Comparison of ENCODE assay signal across 9 cellular contexts in the genomic region with DNA sequence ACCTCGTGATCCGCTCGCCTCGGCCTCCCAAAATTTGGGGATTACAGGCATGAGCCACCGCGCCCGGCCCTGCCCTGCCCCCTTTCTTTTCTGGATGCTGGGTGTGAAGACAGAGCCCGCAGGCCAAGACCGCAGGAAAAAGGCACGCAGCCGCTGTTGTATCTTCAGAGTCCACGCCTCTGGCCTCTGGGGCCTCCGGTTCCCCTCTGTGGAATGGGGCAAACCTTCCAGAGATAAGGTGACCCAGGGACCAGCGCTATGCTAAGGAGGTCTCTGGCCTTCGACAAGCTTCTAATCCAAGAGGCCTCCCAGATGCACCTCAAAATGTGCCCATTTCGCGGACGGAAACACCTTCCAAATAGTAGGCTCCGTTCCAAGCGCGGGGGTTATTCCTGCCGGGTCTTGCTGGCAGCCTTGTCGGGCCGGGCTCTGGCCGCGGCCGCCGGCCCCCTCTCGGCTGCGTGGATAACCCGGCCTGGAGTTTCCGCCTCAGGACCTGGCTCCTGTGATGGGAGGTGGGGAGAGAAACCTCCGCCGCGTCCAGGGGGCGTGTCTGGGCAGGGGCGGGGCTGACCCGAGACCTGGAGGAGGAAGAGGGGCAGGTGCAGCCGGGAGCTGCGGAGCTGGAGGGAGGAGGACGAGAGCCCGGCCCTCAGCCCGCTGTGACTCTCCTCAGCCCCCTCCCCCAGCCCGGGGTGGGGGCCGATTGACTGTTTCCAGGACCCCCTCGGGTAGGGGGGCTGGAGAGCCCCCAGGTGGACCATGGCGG. TPM values are rescaled to one million over a fixed set of nuclear protein-coding genes. Genes with fewer than 3 reads are reported as not detected.
DNase-seq lines count a peak whose midpoint lies in the region; ATAC-seq, FAIRE-seq and TF ChIP-seq lines count a peak whose summit lies in the region.
"Had no signal": no experiment of that assay in that cellular context is flagged by ENCODE, and none has a peak within 500 bp of the region (broad histone marks: within the 10 kb centered on the region; RNA-seq: fewer than 3 reads in every experiment).

No MANE protein-coding gene starts in this region.

- H3K9me3 Mint-ChIP-seq in WTC11: no peaks in the 10 kb centered on the region
- no peaks in the 10 kb centered on the region for H3K9me3 Mint-ChIP-seq in MCF 10A (ENCODE audit: unreplicated experiment)

- DNase-seq in GM18507 (ENCODE audit: extremely low spot score, insufficient read length, low read depth) (peak; percentile 83), NCI-H2081 treated with DMSO at 0.1 percent for 48 hours (lab: John Stamatoyannopoulos, UW) (peak; percentile 41), WTC11 (ENCODE audit: low spot score) (peak; percentile 99), MCF 10A (ENCODE audit: unreplicated experiment) (peak; percentile 84), pons (ENCODE audit: low spot score) (no peak)
- DNase-seq in stimulated activated CD4-positive, alpha-beta T cell treated with anti-CD3 and anti-CD28 coated beads, Interleukin-12 subunit alpha, Interleukin-12 subunit beta, amount 100 ng/mL, for 4 hours: peak; percentile 87
- DNase-seq in NK-92 treated with Interleukin-12 subunit alpha and Interleukin-12 subunit beta, amount 100 ng/mL, for 24 hours (lab: John Stamatoyannopoulos, UW): no peak

- no peak overlapping the region for H3K27ac Mint-ChIP-seq in WTC11
- no peak overlapping the region for H3K27ac Mint-ChIP-seq in MCF 10A (ENCODE audit: low read depth, unreplicated experiment)

- no peak overlapping the region for H3K27ac ChIP-seq in iPS-20b (ENCODE audit: low read length)

- POLR2A ChIA-PET in WTC11 (lab: Charles Lee) (interaction anchor here (0.5 kb wide), 1 partner anchor 1146 kb away, joined by 3 read pairs; the partner anchor contains the start of gene PLIN3), MCF 10A (lab: Yijun Ruan, JAX) (no interaction called here)

- no peaks in the 10 kb centered on the region for H3K36me3 Mint-ChIP-seq in WTC11
- H3K36me3 Mint-ChIP-seq in MCF 10A (ENCODE audit: insufficient read depth, unreplicated experiment): no peaks in the 10 kb centered on the region

- TF ChIP-seq CTCF in WTC11 (IDR thresholded peaks at IDR 0.05): no peak
- TF ChIP-seq CTCF in MCF 10A (IDR thresholded peaks at IDR 0.05; ENCODE audit: unreplicated experiment): no peak

- H3K4me1 ChIP-seq in iPS-20b (ENCODE audit: insufficient read depth, low read length): no peaks in the 10 kb centered on the region; the same call in 1 of the 2 replicates

- intact Hi-C loops in MCF 10A (cut with micrococcal nuclease): no loop called here

- no peaks in the 10 kb centered on the region for H3K27me3 Mint-ChIP-seq in WTC11 (ENCODE audit: low read depth)
- peaks cover 11% of the 10 kb centered on the region for H3K27me3 Mint-ChIP-seq in MCF 10A (ENCODE audit: insufficient read depth, unreplicated experiment)

- peak; percentile 54 for FAIRE-seq in GM18507 (lab: Jason Lieb, UNC)

- BruUV-seq in MCF 10A (replicated peaks; lab: Mats Ljungman, UMichigan): no TSS peak

- H3K4me1 Mint-ChIP-seq in WTC11 (peaks cover 16% of the 10 kb centered on the region), MCF 10A (ENCODE audit: insufficient read depth, unreplicated experiment) (peaks cover 6% of the 10 kb centered on the region)

- CTCF ChIA-PET in WTC11 (lab: Charles Lee) (interaction anchor here (0.6 to 6.9 kb wide), 15 partner anchors 10 to 804 kb away, joined by 3 to 65 read pairs (median 4); partner anchors contain the start of genes MRPL54 and TJP3), MCF 10A (lab: Yijun Ruan, JAX) (no interaction called here)

- no peaks in the 10 kb centered on the region for H3K9me3 ChIP-seq in iPS-20b (ENCODE audit: insufficient read depth, low read depth, low read length)

- no peaks in the 10 kb centered on the region for H3K36me3 ChIP-seq in iPS-20b (ENCODE audit: insufficient read depth, low read depth, low read length)

- peaks cover 8% of the 10 kb centered on the region for H3K27me3 ChIP-seq in iPS-20b (ENCODE audit: insufficient read depth, low read length)

- no peak overlapping the region; the same call in 1 of the 2 replicates for H3K9ac ChIP-seq in iPS-20b (ENCODE audit: low read depth, low read length)

- H3K4me3 ChIP-seq in iPS-20b (ENCODE audit: low read length): peak overlapping the region; percentile 78

- peak; percentile 69 for ATAC-seq in WTC11

- peak overlapping the region; percentile 83 for H3K4me3 Mint-ChIP-seq in WTC11
- peak overlapping the region; percentile 39 for H3K4me3 Mint-ChIP-seq in MCF 10A (ENCODE audit: unreplicated experiment)

TF ChIP-seq in WTC11, 78 proteins besides CTCF, POLR2A, EP300 and RAD21 (continues in another document):
- peak; percentile 100 for TF ChIP-seq GTF2I (CRISPR knock-in tag; conservative IDR thresholded peaks at IDR 0.05)
- TF ChIP-seq, protein P1, sequence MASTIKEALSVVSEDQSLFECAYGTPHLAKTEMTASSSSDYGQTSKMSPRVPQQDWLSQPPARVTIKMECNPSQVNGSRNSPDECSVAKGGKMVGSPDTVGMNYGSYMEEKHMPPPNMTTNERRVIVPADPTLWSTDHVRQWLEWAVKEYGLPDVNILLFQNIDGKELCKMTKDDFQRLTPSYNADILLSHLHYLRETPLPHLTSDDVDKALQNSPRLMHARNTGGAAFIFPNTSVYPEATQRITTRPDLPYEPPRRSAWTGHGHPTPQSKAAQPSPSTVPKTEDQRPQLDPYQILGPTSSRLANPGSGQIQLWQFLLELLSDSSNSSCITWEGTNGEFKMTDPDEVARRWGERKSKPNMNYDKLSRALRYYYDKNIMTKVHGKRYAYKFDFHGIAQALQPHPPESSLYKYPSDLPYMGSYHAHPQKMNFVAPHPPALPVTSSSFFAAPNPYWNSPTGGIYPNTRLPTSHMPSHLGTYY (CRISPR knock-in tag; IDR thresholded peaks at IDR 0.05): no peak
- peak; percentile 100 for TF ChIP-seq SP1 (CRISPR knock-in tag; conservative IDR thresholded peaks at IDR 0.05)
- TF ChIP-seq CREM (CRISPR knock-in tag; IDR thresholded peaks at IDR 0.05): 0 out of 2 replicates have a peak, but pooled peaks have one; percentile 69
- peak; percentile 73; the same call in 1 of the 2 replicates for TF ChIP-seq ETV6 (CRISPR knock-in tag; IDR thresholded peaks at IDR 0.05)
- peak; percentile 47; the same call in 1 of the 2 replicates for TF ChIP-seq TP53 (CRISPR knock-in tag; IDR thresholded peaks at IDR 0.05)
- TF ChIP-seq ZNF396 (CRISPR knock-in tag; IDR thresholded peaks at IDR 0.05; ENCODE audit: borderline replicate concordance): no peak
- TF ChIP-seq ATF1 (CRISPR knock-in tag; IDR thresholded peaks at IDR 0.05): no peak
- TF ChIP-seq TEAD1 (CRISPR knock-in tag; IDR thresholded peaks at IDR 0.05): no peak; the same call in 1 of the 2 replicates
- TF ChIP-seq HMGXB4 (CRISPR knock-in tag; IDR thresholded peaks at IDR 0.05): peak; percentile 76
- TF ChIP-seq ZNF232 (CRISPR knock-in tag; IDR thresholded peaks at IDR 0.05): peak; percentile 68; the same call in 1 of the 2 replicates
- TF ChIP-seq E2F4 (CRISPR knock-in tag; IDR thresholded peaks at IDR 0.05; ENCODE audit: borderline replicate concordance, low read depth): no peak
- no peak for TF ChIP-seq RORB (CRISPR knock-in tag; IDR thresholded peaks at IDR 0.05)
- TF ChIP-seq ZNF317 (CRISPR knock-in tag; IDR thresholded peaks at IDR 0.05; ENCODE audit: borderline replicate concordance, low read depth): no peak
- TF ChIP-seq USF2 (CRISPR knock-in tag; IDR thresholded peaks at IDR 0.05): peak; percentile 51
- TF ChIP-seq, protein P2, sequence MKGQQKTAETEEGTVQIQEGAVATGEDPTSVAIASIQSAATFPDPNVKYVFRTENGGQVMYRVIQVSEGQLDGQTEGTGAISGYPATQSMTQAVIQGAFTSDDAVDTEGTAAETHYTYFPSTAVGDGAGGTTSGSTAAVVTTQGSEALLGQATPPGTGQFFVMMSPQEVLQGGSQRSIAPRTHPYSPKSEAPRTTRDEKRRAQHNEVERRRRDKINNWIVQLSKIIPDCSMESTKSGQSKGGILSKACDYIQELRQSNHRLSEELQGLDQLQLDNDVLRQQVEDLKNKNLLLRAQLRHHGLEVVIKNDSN (CRISPR knock-in tag; IDR thresholded peaks at IDR 0.05): no peak

RNA-seq across cellular contexts. Expression of gene TJP3, which starts 13.1 kb away (rescaled TPM):
- total RNA-seq in WTC11 (2021): 36.2 to 44.0 TPM (median 39.7 TPM) in 3 replicates
- total RNA-seq in MCF 10A (2022): 0.69 and 1.6 TPM in 2 replicates
- total RNA-seq: skeletal muscle tissue had no signal

RNA-seq across cellular contexts. Expression of gene PIP5K1C, which starts 21.0 kb away (rescaled TPM):
- total RNA-seq in WTC11 (2021) (34.0 to 36.2 TPM (median 36.0 TPM) in 3 replicates), MCF 10A (2022) (13.3 and 15.8 TPM in 2 replicates)

RNA-seq across cellular contexts. Expression of gene APBA3, which starts 40.2 kb away (rescaled TPM):
- total RNA-seq in WTC11 (2021) (27.5 to 29.6 TPM (median 28.1 TPM) in 3 replicates), MCF 10A (2022) (22.9 and 27.6 TPM in 2 replicates)

RNA-seq across cellular contexts. Expression of gene MRPL54, which starts 41.2 kb away (rescaled TPM):
- total RNA-seq in WTC11 (2021): 60.9 to 65.3 TPM (median 62.3 TPM) in 3 replicates
- total RNA-seq in MCF 10A (2022): 85.0 and 85.7 TPM in 2 replicates

RNA-seq across cellular contexts. Expression of gene RAX2, which starts 50.7 kb away (rescaled TPM):
- total RNA-seq in WTC11 (2021): 0.09 TPM in 1 of 3 replicates, not detected in the others
- total RNA-seq in MCF 10A (2022): not detected in 2 replicates
- total RNA-seq: skeletal muscle tissue had no signal

Comparison
In these comparisons a context has a peak if more than half of its experiments do, and no peak if none do; other contexts are left out.
1. DNase-seq: peak in GM18507 (single experiment), NCI-H2081 treated with DMSO at 0.1 percent for 48 hours (single experiment), WTC11 (single experiment), MCF 10A (single experiment) and stimulated activated CD4-positive, alpha-beta T cell treated with anti-CD3 and anti-CD28 coated beads, Interleukin-12 subunit alpha, Interleukin-12 subunit beta, amount 100 ng/mL, for 4 hours (single experiment); none in NK-92 treated with Interleukin-12 subunit alpha and Interleukin-12 subunit beta, amount 100 ng/mL, for 24 hours (single experiment) and pons (single experiment).
2. RNA of gene TJP3, which starts 13.1 kb away (total RNA-seq): 36.2 to 44.0 TPM in WTC11; 0.69 to 1.6 TPM in MCF 10A; every median in the first group is over 10 times any median in the second.